ENCODE assay signal across 9 cellular contexts in the genomic region with DNA sequence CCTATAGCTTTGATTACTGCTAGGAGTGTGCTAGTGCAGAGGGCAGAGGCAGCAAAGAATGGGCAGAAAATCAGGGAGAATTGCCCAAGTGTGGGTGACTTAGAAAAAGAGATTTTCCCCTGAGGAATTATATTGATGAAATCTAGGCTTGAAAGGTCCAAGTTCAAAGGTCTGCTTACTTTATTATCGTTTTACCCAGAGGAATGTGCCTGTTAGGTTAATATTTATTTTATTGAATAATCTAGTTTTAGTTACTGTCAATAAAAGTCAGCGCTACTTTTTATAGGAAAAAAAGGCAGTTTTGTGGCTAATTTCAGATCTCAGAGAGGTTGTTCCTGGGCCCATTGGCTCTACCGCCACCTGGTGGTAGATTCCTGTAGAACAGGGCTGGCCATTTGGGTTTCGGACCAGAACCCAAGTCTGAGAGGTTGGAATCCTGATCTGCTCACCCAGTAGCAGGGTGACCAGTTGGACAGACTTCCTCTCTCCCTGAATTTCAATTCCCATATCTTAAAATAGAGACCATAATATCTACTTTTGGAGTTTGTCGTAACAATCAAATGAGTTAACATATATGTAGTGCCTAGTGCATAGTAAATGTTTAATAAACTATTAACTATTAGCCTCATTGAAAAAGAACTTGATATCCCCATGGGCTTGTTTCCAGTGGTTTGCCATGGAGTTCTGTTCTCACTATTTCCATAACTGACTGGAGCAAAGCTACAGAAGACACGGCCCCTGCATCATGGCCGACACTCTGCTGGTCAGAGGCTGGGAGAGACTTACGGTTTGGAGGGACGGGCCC.
DNase-seq lines count a peak whose midpoint lies in the region; ATAC-seq, FAIRE-seq and TF ChIP-seq lines count a peak whose summit lies in the region.
"Had no signal": no experiment of that assay in that cellular context is flagged by ENCODE, and none has a peak within 500 bp of the region (broad histone marks: within the 10 kb centered on the region; RNA-seq: fewer than 3 reads in every experiment).

No MANE protein-coding gene starts in this region.

- H3K27ac ChIP-seq in VCaP (no peak overlapping the region), mammary epithelial cell (ENCODE audit: insufficient read depth, low read depth, low read length) (no peak overlapping the region)
- H3K27ac ChIP-seq: SK-N-MC had no signal

- TF ChIP-seq CTCF in VCaP (conservative IDR thresholded peaks at IDR 0.05) (peak; percentile 96), mammary epithelial cell (conservative IDR thresholded peaks at IDR 0.05 in 1 of 2, IDR thresholded peaks at IDR 0.05 in 1 of 2; ENCODE audit: extremely low read depth in 1 of 2, insufficient read depth in 1 of 2, low read depth in 1 of 2, low read length in 2 of 2) (peak; percentile 97)

- H3K79me2 ChIP-seq in mammary epithelial cell (ENCODE audit: insufficient read depth, low read length), result no peaks in the 10 kb centered on the region

- CTCF ChIA-PET in mammary epithelial cell (lab: Charles Lee; ENCODE audit: low non-redundant PET), result no interaction called here

- no TSS peak for BruUV-seq in mammary epithelial cell (replicated peaks; lab: Mats Ljungman, UMichigan)

- no peak overlapping the region for H3K9ac ChIP-seq in mammary epithelial cell (ENCODE audit: insufficient read depth, low read length)

- WGBS in mammary epithelial cell (ENCODE audit: low coverage, missing lambda C conversion rate), result 55% methylated on average over 9 of the region's 9 CpGs

- no peaks in the 10 kb centered on the region for H3K36me3 ChIP-seq in mammary epithelial cell (ENCODE audit: insufficient read depth, low read length)

- H3K27me3 ChIP-seq in mammary epithelial cell (ENCODE audit: insufficient read depth, low read length), result no peaks in the 10 kb centered on the region

- intact Hi-C loops in mammary epithelial cell (cut with micrococcal nuclease), result loop anchor here (1.0 to 5.0 kb wide), 5 partner anchors 226 to 510 kb away; partner anchors contain the start of genes HEG1 and SLC12A8

- H2AFZ ChIP-seq in mammary epithelial cell (ENCODE audit: low read depth, low read length), result no peak overlapping the region

- FAIRE-seq in islet of Langerhans (lab: Jason Lieb, UNC), result peak; percentile 24

- no peak overlapping the region for H3K4me3 ChIP-seq in mammary epithelial cell (replicated peaks in 1 of 3; ENCODE audit: insufficient read depth in 1 of 3, low read depth in 2 of 3, low read length in 3 of 3)
- H3K4me3 ChIP-seq: SK-N-MC had no signal

- dilution Hi-C loops in mammary epithelial cell (cut with HindIII; ENCODE audit: low sequenced_read_pairs), result no loop called here

- no peak overlapping the region for H3K4me2 ChIP-seq in mammary epithelial cell (ENCODE audit: insufficient read depth, low read depth, low read length)

- peak; percentile 73 for DNase-seq in COLO829 (ENCODE audit: low spot score)
- DNase-seq in HuH-7 (ENCODE audit: low spot score), result peak; percentile 33
- peak; percentile 13 for DNase-seq in mammary epithelial cell
- peak; percentile 16 to 54 (median 36) for DNase-seq in stimulated activated CD4-positive, alpha-beta T cell treated with anti-CD3 and anti-CD28 coated beads, Interleukin-1b, Interleukin-23, amount 100 ng/mL, for 24 hours (ENCODE audit: low read depth in 4 of 4, low spot score in 1 of 4)

- no peaks in the 10 kb centered on the region for H3K9me3 ChIP-seq in mammary epithelial cell (replicated peaks; ENCODE audit: insufficient read depth, low read length)

- ATAC-seq in GM21515 (IDR thresholded peaks at IDR 0.05; ENCODE audit: unreplicated experiment), result no peak
- no peak for ATAC-seq in HG03460 (IDR thresholded peaks at IDR 0.05; ENCODE audit: unreplicated experiment)

- no peaks in the 10 kb centered on the region for H4K20me1 ChIP-seq in mammary epithelial cell (ENCODE audit: insufficient read depth, low read length)

- in situ Hi-C loops in mammary epithelial cell (cut with MboI; ENCODE audit: low sequenced_read_pairs in 2 of 2), result loop anchor here (10.0 to 25.0 kb wide), 4 partner anchors 426 to 513 kb away; partner anchors contain the start of gene MUC13 (in 1 of the 2)

- H3K4me1 ChIP-seq in mammary epithelial cell (ENCODE audit: insufficient read depth, low read length), result peaks cover 14% of the 10 kb centered on the region

Comparison
In these comparisons a context has a peak if more than half of its experiments do, and no peak if none do; other contexts are left out.
1. DNase-seq: peak in every context shown above with its lines; median percentile 73 in COLO829; 36 in stimulated activated CD4-positive, alpha-beta T cell treated with anti-CD3 and anti-CD28 coated beads, Interleukin-1b, Interleukin-23, amount 100 ng/mL, for 24 hours; 33 in HuH-7; 13 in mammary epithelial cell.